ENCODE assay signal across 18 cellular contexts in the genomic region with DNA sequence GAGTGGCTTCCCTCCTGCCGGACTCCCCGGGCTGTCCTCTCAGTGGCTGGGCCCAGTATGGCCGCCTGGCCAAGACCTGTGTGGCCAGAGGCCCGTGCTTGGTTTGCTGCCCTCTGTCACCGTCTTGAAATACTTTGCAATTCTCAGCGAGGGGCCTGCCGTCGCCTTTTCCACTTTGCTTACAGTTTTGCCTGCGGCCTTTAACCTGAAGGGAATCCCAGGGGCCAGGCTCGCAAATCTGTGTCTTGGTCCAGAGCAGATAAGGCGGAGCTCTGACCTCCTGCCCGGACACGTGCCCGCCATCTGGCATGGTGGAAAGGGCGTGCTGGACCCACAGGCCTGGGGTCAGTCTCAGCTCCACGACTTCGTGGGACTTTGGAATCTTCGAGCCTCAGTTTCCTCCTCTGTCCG. TPM values are rescaled to one million over a fixed set of nuclear protein-coding genes. Genes with fewer than 3 reads are reported as not detected.
A peak's percentile ranks its signal among the peaks of the same experiment; 100 is the strongest.
DNase-seq lines count a peak whose midpoint lies in the region; ATAC-seq and TF ChIP-seq lines count a peak whose summit lies in the region.
"Had no signal": no experiment of that assay in that cellular context is flagged by ENCODE, and none has a peak within 500 bp of the region (broad histone marks: within the 10 kb centered on the region; RNA-seq: fewer than 3 reads in every experiment).

No MANE protein-coding gene starts in this region.

- no peak overlapping the region for H3K23ac ChIP-seq in trophoblast cell (ENCODE audit: low read length)

- no peak overlapping the region for H2BK5ac ChIP-seq in trophoblast cell (ENCODE audit: low read depth, low read length, poor library complexity)

- no peak overlapping the region for H2AFZ ChIP-seq in trophoblast cell (ENCODE audit: insufficient read depth, low read length, poor library complexity)

- no peak overlapping the region for H3K4ac ChIP-seq in trophoblast cell (ENCODE audit: low read depth, low read length)

- TF ChIP-seq POLR2A in right lobe of liver (IDR thresholded peaks at IDR 0.05): no peak

- H3K27ac ChIP-seq in cardiac muscle cell (peak overlapping the region; percentile 32), trophoblast cell (ENCODE audit: low read depth, low read length) (no peak overlapping the region), right lobe of liver (no peak overlapping the region)

- H4K12ac ChIP-seq in trophoblast cell (ENCODE audit: low read depth, low read length): no peak overlapping the region

- no peak overlapping the region for H2AK5ac ChIP-seq in trophoblast cell (ENCODE audit: low read length)

- H3K36me3 ChIP-seq in cardiac muscle cell: no peaks in the 10 kb centered on the region
- H3K36me3 ChIP-seq in trophoblast cell (ENCODE audit: control insufficient read depth in 1 of 2, insufficient read depth in 2 of 2, low read length in 2 of 2): peaks cover 9 to 10% of the 10 kb centered on the region in 2 experiments
- H3K36me3 ChIP-seq in right lobe of liver: no peaks in the 10 kb centered on the region

- H3K4me2 ChIP-seq in trophoblast cell (ENCODE audit: low read length): no peak overlapping the region

- no peak overlapping the region for H2BK120ac ChIP-seq in trophoblast cell (ENCODE audit: insufficient read depth, low read length, poor library complexity)

- H3K4me1 ChIP-seq in cardiac muscle cell (ENCODE audit: low read depth): peaks cover 9% of the 10 kb centered on the region
- H3K4me1 ChIP-seq in trophoblast cell (ENCODE audit: control insufficient read depth in 1 of 2, insufficient read depth in 2 of 2, low read length in 2 of 2): peaks cover 0 to 9% of the 10 kb centered on the region in 2 experiments
- H3K4me1 ChIP-seq in right lobe of liver: peaks cover 0 to 5% (median 0%) of the 10 kb centered on the region in 4 donors
- H3K4me1 ChIP-seq: BE2C, Caco-2 had no signal

- no peak overlapping the region for H3K4me3 ChIP-seq in cardiac muscle cell
- no peak overlapping the region for H3K4me3 ChIP-seq in trophoblast cell (ENCODE audit: low read depth, low read length)
- no peak overlapping the region for H3K4me3 ChIP-seq in right lobe of liver

- DNase-seq in cardiac muscle cell (ENCODE audit: low read depth in 1 of 2, low spot score in 1 of 2) (no peak), Right ventricle myocardium superior (no peak), ecto neural progenitor cell (ENCODE audit: low spot score) (peak; percentile 39), trophoblast cell (peak; percentile 69 to 87), NAMALWA (ENCODE audit: low spot score) (no peak), right lobe of liver (no peak)
- DNase-seq: BE2C; Caco-2; CD4-positive, alpha-beta T cell; DMS153; GDM1; HCEC 1CT; NCI-H1694 treated with DMSO at 0.1 percent for 48 hours; NCI-H510A; NCI-H748 treated with DMSO at 0.1 percent for 48 hours; SHP77 treated with DMSO at 0.1 percent for 48 hours had no signal

- no CpG with 5 or more reads among the region's 19 CpGs for WGBS in trophoblast cell (ENCODE audit: extremely low coverage, insufficient coverage, insufficient read length)
- WGBS in right lobe of liver (ENCODE audit: insufficient coverage, low coverage, low lambda C conversion rate, missing lambda C conversion rate): 80% methylated on average over 2 of the region's 19 CpGs

- TF ChIP-seq CTCF in cardiac muscle cell (IDR thresholded peaks at IDR 0.05; ENCODE audit: low read depth, low read length): no peak
- TF ChIP-seq CTCF in right lobe of liver (IDR thresholded peaks at IDR 0.05): no peak

- ATAC-seq in Right ventricle myocardium superior (ENCODE audit: poor library complexity) (no peak), HG02870 (IDR thresholded peaks at IDR 0.05; ENCODE audit: unreplicated experiment) (no peak), right lobe of liver (no peak), HG02981 (IDR thresholded peaks at IDR 0.05; ENCODE audit: unreplicated experiment) (no peak)

- H3K79me2 ChIP-seq in trophoblast cell (ENCODE audit: control insufficient read depth, insufficient read depth, low read length, poor library complexity): no peaks in the 10 kb centered on the region

- H3K9me3 ChIP-seq in cardiac muscle cell (ENCODE audit: low read depth) (no peaks in the 10 kb centered on the region), trophoblast cell (ENCODE audit: insufficient read depth, low read depth, low read length) (peaks cover 11% of the 10 kb centered on the region), right lobe of liver (no peaks in the 10 kb centered on the region)
- H3K9me3 ChIP-seq: BE2C, Caco-2 had no signal

- no peak overlapping the region for H3K18ac ChIP-seq in trophoblast cell (ENCODE audit: low read length)

- H3K14ac ChIP-seq in trophoblast cell (ENCODE audit: low read length): no peak overlapping the region

- H3K79me1 ChIP-seq in trophoblast cell (ENCODE audit: low read length): no peaks in the 10 kb centered on the region

- intact Hi-C loops in Right ventricle myocardium superior (cut with DNase I): no loop called here
- intact Hi-C loops in right lobe of liver (cut with DNase I): loop anchor here in 1 of 2 donors (10.0 kb wide), 1 partner anchor 137 kb away; a partner anchor contains a TSS

- no peak overlapping the region for H4K91ac ChIP-seq in trophoblast cell (ENCODE audit: low read depth, low read length)

- no peak overlapping the region for H2BK12ac ChIP-seq in trophoblast cell (ENCODE audit: low read length)

- no peaks in the 10 kb centered on the region for H3K27me3 ChIP-seq in cardiac muscle cell
- H3K27me3 ChIP-seq in trophoblast cell (ENCODE audit: insufficient read depth, low read length): no peaks in the 10 kb centered on the region
- H3K27me3 ChIP-seq in right lobe of liver: no peaks in the 10 kb centered on the region
- H3K27me3 ChIP-seq: BE2C had no signal

- no peak overlapping the region for H3K9ac ChIP-seq in trophoblast cell (ENCODE audit: low read length)

- no peak overlapping the region for H4K8ac ChIP-seq in trophoblast cell (ENCODE audit: low read depth, low read length)

RNA-seq across cellular contexts. Expression of a gene that starts 10.9 kb away (rescaled TPM):
- total RNA-seq in cardiac muscle cell (0.21 and 0.48 TPM in 2 replicates), Right ventricle myocardium superior (not detected), right lobe of liver (10 to 100 TPM in 5 of 6 experiments, 1 to 10 TPM in 1; 7.1 to 69.1 (median 28.6) TPM)
- polyA plus RNA-seq in cardiac muscle cell: 1.3 and 2.5 TPM in 2 replicates
- polyA plus RNA-seq in trophoblast cell (2013): 0.66 and 0.89 TPM in 2 replicates

Comparison
In these comparisons a context has a peak if more than half of its experiments do, and no peak if none do; other contexts are left out.
1. DNase-seq: peak in ecto neural progenitor cell (single experiment) and trophoblast cell (2 of 2); none in cardiac muscle cell (0 of 2), Right ventricle myocardium superior (single experiment), NAMALWA (single experiment) and right lobe of liver (0 of 3).